Comparison of ENCODE assay signal across 16 cellular contexts in the genomic region with DNA sequence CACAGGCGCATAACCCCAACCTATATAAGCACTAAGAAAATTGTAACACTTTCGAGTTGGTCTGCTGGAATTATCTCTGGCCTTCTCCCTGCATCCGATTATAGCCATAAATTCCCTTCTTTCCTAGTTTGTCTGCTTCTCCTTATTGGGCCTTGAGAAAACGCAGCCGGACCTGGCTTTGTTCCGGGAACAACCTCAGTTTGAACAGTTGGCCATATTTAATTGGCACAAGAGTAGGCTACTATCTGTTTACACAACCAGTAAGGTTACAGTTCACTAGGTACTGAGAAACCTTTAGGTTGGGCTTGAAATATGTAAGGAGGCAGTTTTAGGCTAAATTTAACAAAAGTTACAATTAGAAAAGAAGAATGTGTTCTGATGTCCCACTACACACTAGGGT.
"Had no signal": no experiment of that assay in that cellular context is flagged by ENCODE, and none has a peak within 500 bp of the region (broad histone marks: within the 10 kb centered on the region; RNA-seq: fewer than 3 reads in every experiment).

No MANE protein-coding gene starts in this region.

- H3K4me3 ChIP-seq: heart left ventricle, neural progenitor cell, psoas muscle, right atrium auricular region, tibial nerve had no signal

- ATAC-seq: left lobe of liver; naive thymus-derived CD4-positive, alpha-beta T cell; psoas muscle; stimulated activated naive CD8-positive, alpha-beta T cell treated with anti-CD3 and anti-CD28 coated beads, Interleukin-15, Interleukin-2, amounts not matched to agents 100 U/mL and 50 U/mL, for 24 hours; WTC11 had no signal

- H3K4me2 ChIP-seq: neural progenitor cell had no signal

- H3K4me1 Mint-ChIP-seq: naive thymus-derived CD4-positive, alpha-beta T cell had no signal

- H3K36me3 ChIP-seq: heart left ventricle, neural progenitor cell, right atrium auricular region, tibial nerve had no signal

- H3K27me3 Mint-ChIP-seq: activated naive CD8-positive, alpha-beta T cell had no signal

- H3K27me3 ChIP-seq: heart left ventricle, neural progenitor cell, right atrium auricular region, tibial nerve had no signal

- H3K27ac Mint-ChIP-seq: activated naive CD8-positive, alpha-beta T cell; activated T-cell treated with anti-CD3 and anti-CD28 coated beads, Interleukin-2, amount 50 U/mL, for 24 hours; activated T-helper 2 cell treated with anti-CD3 and anti-CD28 coated beads, Interferon-gamma antibody, Interleukin-2, Interleukin-4, amounts not matched to agents 10 μg/mL and 5 μg/mL and 100 μg/mL, durations not matched to agents 14 hours and 24 hours and 36 hours; naive thymus-derived CD4-positive, alpha-beta T cell; neural progenitor cell; WTC11 had no signal

- H3K9me3 ChIP-seq: heart left ventricle, psoas muscle, right atrium auricular region, tibial nerve had no signal

- H3K4me1 ChIP-seq: psoas muscle, tibial nerve had no signal

- H3K4me3 Mint-ChIP-seq: activated naive CD8-positive, alpha-beta T cell; activated T-cell treated with anti-CD3 and anti-CD28 coated beads, Interleukin-2, amount 50 U/mL, for 24 hours; naive thymus-derived CD4-positive, alpha-beta T cell; neural progenitor cell; WTC11 had no signal

- H3K27ac ChIP-seq: neural progenitor cell, psoas muscle, tibial nerve had no signal

- H3K9me3 Mint-ChIP-seq: activated T-cell treated with anti-CD3 and anti-CD28 coated beads, Interleukin-2, amount 50 U/mL, for 24 hours; activated T-helper 2 cell treated with anti-CD3 and anti-CD28 coated beads, Interferon-gamma antibody, Interleukin-2, Interleukin-4, amounts not matched to agents 10 μg/mL and 5 μg/mL and 100 μg/mL, durations not matched to agents 14 hours and 24 hours and 36 hours; neural progenitor cell had no signal

- DNase-seq: activated naive CD4-positive, alpha-beta T cell; activated T-cell treated with anti-CD3 and anti-CD28 coated beads, Interleukin-2, amount 50 U/mL, for 24 hours; amniotic stem cell; heart left ventricle; naive thymus-derived CD4-positive, alpha-beta T cell; psoas muscle; stimulated activated CD4-positive, alpha-beta T cell treated with anti-CD3 and anti-CD28 coated beads, Interleukin-4, amount 100 ng/mL, for 4 hours; stimulated activated naive CD8-positive, alpha-beta T cell treated with anti-CD3 and anti-CD28 coated beads, Interleukin-15, Interleukin-2, amounts not matched to agents 100 U/mL and 50 U/mL, for 24 hours; T-helper 1 cell had no signal

- H3K36me3 Mint-ChIP-seq: activated naive CD8-positive, alpha-beta T cell; naive thymus-derived CD4-positive, alpha-beta T cell; neural progenitor cell; WTC11 had no signal
